23 cellular contexts compared by ENCODE assay signal in genomic region chr11:32290783-32291182, GRCh38.
DNase-seq lines count a peak whose midpoint lies in the region; ATAC-seq and TF ChIP-seq lines count a peak whose summit lies in the region.
"Had no signal": no experiment of that assay in that cellular context is flagged by ENCODE, and none has a peak within 500 bp of the region (broad histone marks: within the 10 kb centered on the region; RNA-seq: fewer than 3 reads in every experiment).

No MANE protein-coding gene starts in this region.

- ATAC-seq in RWPE2 (ENCODE audit: low read depth) = peak; percentile 48; the same call in 1 of the 3 replicates
- ATAC-seq in HG03457 (IDR thresholded peaks at IDR 0.05; ENCODE audit: unreplicated experiment) = no peak
- ATAC-seq: activated naive CD8-positive, alpha-beta T cell treated with anti-CD3 and anti-CD28 coated beads, Interleukin-2, amount 50 U/mL, for 24 hours; naive thymus-derived CD4-positive, alpha-beta T cell; SK-N-SH treated with all-trans-retinoic acid at 6 μM for 48 hours had no signal

- no peak overlapping the region for H3K27ac ChIP-seq in RWPE2 (ENCODE audit: poor library complexity, severe bottlenecking)
- H3K27ac ChIP-seq in cingulate gyrus (ENCODE audit: low read depth, low read length) = peak overlapping the region; percentile 89
- H3K27ac ChIP-seq in layer of hippocampus (ENCODE audit: low read depth, low read length) = peak overlapping the region; percentile 83
- peak overlapping the region; percentile 81 for H3K27ac ChIP-seq in substantia nigra (ENCODE audit: low read depth, low read length, poor library complexity, severe bottlenecking)
- H3K27ac ChIP-seq: ovary had no signal

- H3K4me1 ChIP-seq in RWPE2 (ENCODE audit: insufficient read depth, poor library complexity, severe bottlenecking) = no peaks in the 10 kb centered on the region
- H3K4me1 ChIP-seq: breast epithelium, sigmoid colon had no signal

- no peaks in the 10 kb centered on the region for H3K27me3 ChIP-seq in RWPE2 (ENCODE audit: insufficient read depth, poor library complexity, severe bottlenecking)
- no peaks in the 10 kb centered on the region for H3K27me3 ChIP-seq in layer of hippocampus (ENCODE audit: control insufficient read depth, insufficient read depth, low read length)
- H3K27me3 ChIP-seq: breast epithelium, MG63, ovary, sigmoid colon had no signal

- DNase-seq in RWPE2 (ENCODE audit: low spot score) (no peak), substantia nigra (lab: John Stamatoyannopoulos, UW) (peak in 33 of 49 donors; percentile 2 to 71 (median 25)), NK-92 (lab: John Stamatoyannopoulos, UW; ENCODE audit: unreplicated experiment) (no peak), GM20000 (ENCODE audit: low spot score) (no peak)
- no peak for DNase-seq in activated effector memory CD4-positive, alpha-beta T cell treated with anti-CD3 and anti-CD28 coated beads, Interleukin-2, amount 50 U/mL, for 16 hours
- DNase-seq: activated CD8-positive, alpha-beta memory T cell treated with anti-CD3 and anti-CD28 coated beads, Interleukin-2, amount 50 U/mL, for 48 hours; activated effector memory CD4-positive, alpha-beta T cell treated with Interleukin-2 at 50 U/mL for 16 hours; activated naive CD8-positive, alpha-beta T cell treated with anti-CD3 and anti-CD28 coated beads, Interleukin-2, amount 50 U/mL, for 24 hours; cortex of kidney; DMS 273 treated with DMSO at 0.1 percent for 48 hours; H7; MG63; naive thymus-derived CD4-positive, alpha-beta T cell; NCI-H1417 treated with DMSO at 0.1 percent for 48 hours; NCI-H510A treated with DMSO at 0.1 percent for 48 hours; ovary; sigmoid colon; stimulated activated CD8-positive, alpha-beta memory T cell treated with anti-CD3 and anti-CD28 coated beads, Interleukin-4, amount 100 ng/mL, for 48 hours had no signal

- no peak for TF ChIP-seq CTCF in RWPE2 (IDR thresholded peaks at IDR 0.05; ENCODE audit: poor library complexity, severe bottlenecking)
- TF ChIP-seq CTCF in GM20000 (IDR thresholded peaks at IDR 0.05; ENCODE audit: extremely low read depth, missing control alignments) = no peak

- H3K36me3 ChIP-seq in RWPE2 (ENCODE audit: low read depth) = no peaks in the 10 kb centered on the region
- H3K36me3 ChIP-seq: breast epithelium, MG63, ovary, sigmoid colon had no signal

- no peaks in the 10 kb centered on the region for H3K9me3 ChIP-seq in RWPE2 (ENCODE audit: severe bottlenecking)
- H3K9me3 ChIP-seq: breast epithelium, MG63, ovary, sigmoid colon had no signal

- H3K4me3 ChIP-seq in RWPE2 (ENCODE audit: severe bottlenecking) = no peak overlapping the region
- H3K4me3 ChIP-seq: breast epithelium, MG63, ovary, sigmoid colon had no signal

Comparison
In these comparisons a context has a peak if more than half of its experiments do, and no peak if none do; other contexts are left out.
1. DNase-seq: peak in substantia nigra (33 of 49); none in RWPE2 (single experiment), NK-92 (single experiment), GM20000 (single experiment) and activated effector memory CD4-positive, alpha-beta T cell treated with anti-CD3 and anti-CD28 coated beads, Interleukin-2, amount 50 U/mL, for 16 hours (single experiment).